ENCODE assay signal across 1 cellular context in the genomic region with DNA sequence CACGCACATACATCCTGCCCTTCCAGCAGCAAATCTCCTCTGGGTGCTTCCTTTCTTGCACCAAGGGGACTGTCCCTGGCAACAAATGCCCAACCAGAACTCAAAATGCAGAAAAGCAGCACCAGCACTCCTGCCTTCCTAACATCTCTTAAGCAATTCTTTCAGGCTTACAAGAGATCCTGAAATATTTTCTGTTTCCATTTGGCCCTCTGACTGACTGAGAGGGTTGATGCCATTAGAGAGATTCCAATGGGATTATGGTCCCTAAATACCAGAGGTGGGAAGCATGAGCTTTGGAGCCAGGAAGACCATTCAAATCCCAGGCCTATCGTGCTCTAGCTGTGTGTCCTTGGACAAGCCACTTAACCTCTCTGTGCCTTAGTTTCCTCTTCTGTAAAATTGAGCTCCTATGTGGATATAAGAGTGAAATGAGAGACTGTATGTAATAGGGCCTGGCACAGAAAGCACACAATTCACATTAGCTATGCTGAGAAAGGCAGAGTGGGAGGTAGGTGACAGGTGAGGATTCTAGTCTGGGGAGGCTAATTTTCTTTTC.
TF ChIP-seq lines count a peak whose summit lies in the region.

No MANE protein-coding gene starts in this region.

TF ChIP-seq in GM12878, 131 proteins besides CTCF, POLR2A, EP300 and RAD21:
- TF ChIP-seq BACH1 (IDR thresholded peaks at IDR 0.05; ENCODE audit: borderline replicate concordance) (no peak), TARDBP (IDR thresholded peaks at IDR 0.05; ENCODE audit: borderline replicate concordance) (no peak), ATF7 (IDR thresholded peaks at IDR 0.05; ENCODE audit: low read depth) (no peak), NR2C1 (IDR thresholded peaks at IDR 0.05) (no peak)
- TF ChIP-seq, protein P1, sequence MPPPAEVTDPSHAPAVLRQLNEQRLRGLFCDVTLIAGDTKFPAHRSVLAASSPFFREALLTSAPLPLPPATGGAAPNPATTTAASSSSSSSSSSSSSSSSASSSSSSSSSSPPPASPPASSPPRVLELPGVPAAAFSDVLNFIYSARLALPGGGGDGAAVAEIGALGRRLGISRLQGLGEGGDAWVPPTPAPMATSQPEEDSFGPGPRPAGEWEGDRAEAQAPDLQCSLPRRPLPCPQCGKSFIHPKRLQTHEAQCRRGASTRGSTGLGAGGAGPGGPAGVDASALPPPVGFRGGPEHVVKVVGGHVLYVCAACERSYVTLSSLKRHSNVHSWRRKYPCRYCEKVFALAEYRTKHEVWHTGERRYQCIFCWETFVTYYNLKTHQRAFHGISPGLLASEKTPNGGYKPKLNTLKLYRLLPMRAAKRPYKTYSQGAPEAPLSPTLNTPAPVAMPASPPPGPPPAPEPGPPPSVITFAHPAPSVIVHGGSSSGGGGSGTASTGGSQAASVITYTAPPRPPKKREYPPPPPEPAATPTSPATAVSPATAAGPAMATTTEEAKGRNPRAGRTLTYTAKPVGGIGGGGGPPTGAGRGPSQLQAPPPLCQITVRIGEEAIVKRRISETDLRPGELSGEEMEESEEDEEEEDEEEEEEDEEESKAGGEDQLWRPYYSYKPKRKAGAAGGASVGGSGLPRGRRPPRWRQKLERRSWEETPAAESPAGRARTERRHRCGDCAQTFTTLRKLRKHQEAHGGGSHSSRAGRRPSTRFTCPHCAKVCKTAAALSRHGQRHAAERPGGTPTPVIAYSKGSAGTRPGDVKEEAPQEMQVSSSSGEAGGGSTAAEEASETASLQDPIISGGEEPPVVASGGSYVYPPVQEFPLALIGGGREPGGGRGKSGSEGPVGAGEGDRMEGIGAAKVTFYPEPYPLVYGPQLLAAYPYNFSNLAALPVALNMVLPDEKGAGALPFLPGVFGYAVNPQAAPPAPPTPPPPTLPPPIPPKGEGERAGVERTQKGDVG (CRISPR knock-in tag; IDR thresholded peaks at IDR 0.05), result no peak
